8 cellular contexts compared by ENCODE assay signal in the genomic region with DNA sequence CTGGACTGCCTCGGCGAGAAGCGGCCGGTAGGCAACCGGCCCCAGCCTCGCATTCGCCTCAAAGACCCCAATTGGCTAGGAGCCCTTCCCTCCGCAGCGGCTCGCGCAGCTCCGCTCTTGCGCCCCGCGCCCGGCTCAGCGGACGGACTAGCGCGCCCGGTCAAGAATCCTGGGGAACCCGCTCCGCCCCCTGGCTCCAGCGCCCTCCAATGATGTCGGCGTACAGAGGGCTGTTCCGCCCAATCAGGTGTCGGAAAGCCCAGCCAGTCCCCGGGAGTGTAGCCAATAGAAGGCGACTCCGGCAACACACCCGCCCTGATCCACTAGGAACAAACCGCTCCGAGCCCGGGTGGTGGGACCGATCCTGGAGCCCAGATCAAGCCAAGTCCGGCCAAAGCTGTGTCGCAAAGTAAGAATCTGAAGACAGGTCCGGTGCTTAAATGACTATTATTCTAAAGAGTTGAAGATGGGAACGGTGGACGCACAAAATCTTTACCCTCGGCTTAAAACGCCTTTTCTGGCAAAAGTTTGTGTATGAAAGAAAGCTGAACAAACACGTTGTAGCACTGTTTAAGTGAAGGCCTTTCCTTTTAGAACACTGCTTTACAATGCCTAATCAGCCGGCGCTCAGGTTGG.
A peak's percentile ranks its signal among the peaks of the same experiment; 100 is the strongest.
DNase-seq lines count a peak whose midpoint lies in the region; ATAC-seq and TF ChIP-seq lines count a peak whose summit lies in the region.

No MANE protein-coding gene starts in this region.

- peak overlapping the region; percentile 50 for H2BK5ac ChIP-seq in IMR-90 (ENCODE audit: low read depth, low read length, poor library complexity, severe bottlenecking)

- H3K4me1 ChIP-seq in IMR-90 (ENCODE audit: control insufficient read depth, insufficient read depth, low read length): no peaks in the 10 kb centered on the region
- H3K4me1 ChIP-seq in esophagus (ENCODE audit: control insufficient read depth in 2 of 2, insufficient read depth in 2 of 2, low read length in 1 of 2): no peaks in the 10 kb centered on the region
- peaks cover 6% of the 10 kb centered on the region for H3K4me1 ChIP-seq in mesodermal cell (ENCODE audit: control insufficient read depth, insufficient read depth, low read length, poor library complexity, severe bottlenecking)

- H3K27ac ChIP-seq in IMR-90 (ENCODE audit: insufficient read depth, low read length) (peak overlapping the region; percentile 52), VCaP (peak overlapping the region; percentile 76), esophagus (ENCODE audit: low read depth in 2 of 2, low read length in 1 of 2) (peak overlapping the region; percentile 83 to 84), mesodermal cell (ENCODE audit: low read depth, low read length, severe bottlenecking) (peak overlapping the region; percentile 82), temporal lobe (ENCODE audit: low read depth, low read length) (peak overlapping the region; percentile 70)

- peak; percentile 73 for DNase-seq in DMS153 (lab: John Stamatoyannopoulos, UW)
- peak; percentile 94 for DNase-seq in IMR-90
- no peak for DNase-seq in stimulated activated naive CD4-positive, alpha-beta T cell treated with Interleukin-2 at 50 U/mL for 16 hours (lab: John Stamatoyannopoulos, UW)

- peak overlapping the region; percentile 64; the same call in 1 of the 2 replicates for H3K4ac ChIP-seq in IMR-90 (ENCODE audit: low read depth, low read length)

- TF ChIP-seq CTCF in IMR-90 (conservative IDR thresholded peaks at IDR 0.05; ENCODE audit: low read depth, low read length) (no peak), VCaP (conservative IDR thresholded peaks at IDR 0.05) (no peak)

- H2BK120ac ChIP-seq in IMR-90 (ENCODE audit: low read depth, low read length): peak overlapping the region; percentile 31; the same call in 1 of the 2 replicates

- in situ Hi-C loops in IMR-90 (cut with MboI; ENCODE audit: low sequenced_read_pairs): no loop called here

- intact Hi-C loops in IMR-90 (cut with micrococcal nuclease): loop anchor here (1.0 to 5.0 kb wide), 3 partner anchors 36 to 89 kb away; no protein-coding TSS in a partner anchor

- peak overlapping the region; percentile 55 for H3K14ac ChIP-seq in IMR-90 (replicated peaks; ENCODE audit: low read depth, low read length)

- H3K9ac ChIP-seq in IMR-90 (ENCODE audit: low read depth, low read length): peak overlapping the region; percentile 55

- H3K18ac ChIP-seq in IMR-90 (ENCODE audit: low read depth, low read length): no peak overlapping the region

- dilution Hi-C loops in IMR-90 (cut with HindIII; ENCODE audit: low sequenced_read_pairs, unreplicated experiment): no loop called here

- POLR2A ChIA-PET in IMR-90 (lab: Charles Lee; ENCODE audit: unreplicated experiment): no interaction called here

- WGBS in IMR-90 (ENCODE audit: extremely low coverage in 2 of 2, insufficient read length in 1 of 2), 2 experiments: 3% methylated on average over 8 of the region's 46 CpGs; no CpG with 5 or more reads in 1 of the 2 experiments
- WGBS in esophagus, 2 donors: 6% methylated on average over 40 to 46 of the region's 46 CpGs
- WGBS in mesodermal cell (ENCODE audit: insufficient coverage in 2 of 2), 2 experiments: 21% methylated on average over 39 to 42 of the region's 46 CpGs

- TF ChIP-seq POLR2A in IMR-90 (IDR thresholded peaks at IDR 0.05; ENCODE audit: low read depth, low read length): peak; percentile 54; the same call in 1 of the 2 replicates

- peak overlapping the region; percentile 84 for H2AK9ac ChIP-seq in IMR-90 (replicated peaks; ENCODE audit: low read depth, low read length, poor library complexity)

- H3K27me3 ChIP-seq in IMR-90 (ENCODE audit: control insufficient read depth, insufficient read depth, low read length): no peaks in the 10 kb centered on the region
- H3K27me3 ChIP-seq in esophagus (ENCODE audit: control insufficient read depth in 1 of 2, insufficient read depth in 2 of 2, low read length in 2 of 2): peaks cover 0 to 2% of the 10 kb centered on the region in 2 donors

- TF ChIP-seq RAD21 in IMR-90 (IDR thresholded peaks at IDR 0.05; ENCODE audit: low read length): no peak

- 0 out of 2 replicates have a peak, but pooled peaks cover 4% of the 10 kb centered on the region for H3K9me1 ChIP-seq in IMR-90 (ENCODE audit: insufficient read depth, low read length)

- ATAC-seq in GM21381 (IDR thresholded peaks at IDR 0.05; ENCODE audit: unreplicated experiment): peak; percentile 92
- peak; percentile 98 for ATAC-seq in IMR-90 (ENCODE audit: low read depth)

- H3K4me2 ChIP-seq in IMR-90 (ENCODE audit: low read depth, low read length): peak overlapping the region; percentile 63

- H3K23ac ChIP-seq in IMR-90 (ENCODE audit: low read depth, low read length): peak overlapping the region; percentile 63

- H2BK20ac ChIP-seq in IMR-90 (ENCODE audit: low read depth, low read length): peak overlapping the region; percentile 18; the same call in 1 of the 2 replicates

- H3K9me3 ChIP-seq in IMR-90 (ENCODE audit: control insufficient read depth, insufficient read depth, low read length) (no peaks in the 10 kb centered on the region), esophagus (ENCODE audit: control insufficient read depth in 2 of 2, insufficient read depth in 1 of 2, low read depth in 1 of 2, low read length in 1 of 2) (no peaks in the 10 kb centered on the region), mesodermal cell (ENCODE audit: control insufficient read depth, low read length) (peaks cover 5% of the 10 kb centered on the region)

- 0 out of 2 replicates have a peak overlapping the region, but pooled peaks have one; percentile 44 for H4K91ac ChIP-seq in IMR-90 (ENCODE audit: insufficient read depth, low read depth, low read length)

- peak overlapping the region; percentile 63 for H3K4me3 ChIP-seq in IMR-90 (ENCODE audit: insufficient read depth, low read depth, low read length)
- peak overlapping the region; percentile 71 to 82 for H3K4me3 ChIP-seq in esophagus (ENCODE audit: low read depth in 1 of 2, low read length in 2 of 2)
- H3K4me3 ChIP-seq in mesodermal cell (ENCODE audit: extremely low read depth, insufficient read depth, low read length, poor library complexity, severe bottlenecking): peak overlapping the region; percentile 82

- peak overlapping the region; percentile 3; the same call in 1 of the 2 replicates for H4K5ac ChIP-seq in IMR-90 (ENCODE audit: low read depth, low read length)

- no peak overlapping the region for H2AK5ac ChIP-seq in IMR-90 (ENCODE audit: low read depth, low read length)

- H3K36me3 ChIP-seq in IMR-90 (ENCODE audit: control insufficient read depth, insufficient read depth, low read length) (peaks cover 9% of the 10 kb centered on the region), esophagus (ENCODE audit: control insufficient read depth in 2 of 2, insufficient read depth in 2 of 2, low read length in 1 of 2) (no peaks in the 10 kb centered on the region), mesodermal cell (ENCODE audit: control insufficient read depth, insufficient read depth, low read length) (peaks cover 19% of the 10 kb centered on the region)

- H4K8ac ChIP-seq in IMR-90 (ENCODE audit: low read depth in 2 of 2, low read length in 2 of 2): peak overlapping the region; percentile 15 to 74; a peak in 2 of 4 replicates

- peak overlapping the region; percentile 94 for H2AFZ ChIP-seq in IMR-90 (replicated peaks; ENCODE audit: low read length, poor library complexity)

- peaks cover 21 to 27% of the 10 kb centered on the region in 2 experiments for H3K79me1 ChIP-seq in IMR-90 (ENCODE audit: low read depth in 1 of 2, low read length in 2 of 2)

- CTCF ChIA-PET in IMR-90 (lab: Yijun Ruan, JAX): no interaction called here

- BruUV-seq in IMR-90 (replicated peaks; lab: Mats Ljungman, UMichigan): no TSS peak

- no peak overlapping the region for H3K56ac ChIP-seq in IMR-90 (ENCODE audit: extremely low read depth, insufficient read depth, low read length)

- peak overlapping the region; percentile 31; the same call in 1 of the 3 replicates for H2BK15ac ChIP-seq in IMR-90 (ENCODE audit: low read depth, low read length)

- H4K20me1 ChIP-seq in IMR-90 (ENCODE audit: insufficient read depth, low read length): no peaks in the 10 kb centered on the region

TF ChIP-seq in IMR-90, 13 proteins besides CTCF, POLR2A, EP300 and RAD21:
- TF ChIP-seq MAFK (IDR thresholded peaks at IDR 0.05; ENCODE audit: low read depth, low read length) (no peak), BHLHE40 (IDR thresholded peaks at IDR 0.05; ENCODE audit: low read depth, low read length) (no peak), RCOR1 (IDR thresholded peaks at IDR 0.05; ENCODE audit: insufficient replicate concordance, low read length) (no peak), MAZ (IDR thresholded peaks at IDR 0.05; ENCODE audit: borderline replicate concordance, low read depth, low read length) (peak; percentile 28; the same call in 1 of the 2 replicates), FOS (IDR thresholded peaks at IDR 0.05; ENCODE audit: low read depth, low read length) (peak; percentile 28; the same call in 1 of the 2 replicates)
